10 cellular contexts compared by ENCODE assay signal in the genomic region with DNA sequence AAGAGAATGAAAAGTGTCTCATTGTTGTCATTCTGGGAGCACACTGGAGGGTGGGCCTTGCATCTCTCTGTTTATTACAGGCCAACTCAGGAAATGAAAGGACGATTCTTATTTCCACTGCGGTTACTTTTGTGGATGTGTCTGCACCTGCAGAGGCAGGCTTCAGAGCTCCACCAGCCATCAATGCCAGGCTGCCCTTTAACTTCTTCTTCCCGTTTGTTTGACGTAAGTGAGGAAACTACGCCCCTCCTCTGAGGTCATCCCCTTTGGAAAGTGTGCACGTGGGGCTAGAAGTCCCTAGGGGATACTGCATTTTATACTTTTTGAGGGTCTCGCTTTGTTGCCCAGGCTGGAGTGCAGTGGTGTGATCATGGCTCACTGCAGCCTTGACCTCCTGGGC. TPM values are rescaled to one million over a fixed set of nuclear protein-coding genes. Genes with fewer than 3 reads are reported as not detected.
A peak's percentile ranks its signal among the peaks of the same experiment; 100 is the strongest.
DNase-seq lines count a peak whose midpoint lies in the region; ATAC-seq and TF ChIP-seq lines count a peak whose summit lies in the region.
"Had no signal": no experiment of that assay in that cellular context is flagged by ENCODE, and none has a peak within 500 bp of the region (broad histone marks: within the 10 kb centered on the region; RNA-seq: fewer than 3 reads in every experiment).

No MANE protein-coding gene starts in this region.

- peak overlapping the region; percentile 90 to 95 (median 93) for H3K27ac Mint-ChIP-seq in CD4-positive, CD25-positive, alpha-beta regulatory T cell
- H3K27ac Mint-ChIP-seq in activated naive CD8-positive, alpha-beta T cell treated with anti-CD3 and anti-CD28 coated beads for 36 hours, result peak overlapping the region; percentile 79

- H3K9me3 Mint-ChIP-seq in CD4-positive, CD25-positive, alpha-beta regulatory T cell, result no peaks in the 10 kb centered on the region
- no peaks in the 10 kb centered on the region for H3K9me3 Mint-ChIP-seq in activated naive CD8-positive, alpha-beta T cell treated with anti-CD3 and anti-CD28 coated beads for 36 hours

- H3K36me3 Mint-ChIP-seq in CD4-positive, CD25-positive, alpha-beta regulatory T cell, result peaks cover 42% of the 10 kb centered on the region
- H3K36me3 Mint-ChIP-seq in activated naive CD8-positive, alpha-beta T cell treated with anti-CD3 and anti-CD28 coated beads for 36 hours, result peaks cover 49% of the 10 kb centered on the region

- H3K27ac ChIP-seq in CD4-positive, CD25-positive, alpha-beta regulatory T cell (ENCODE audit: insufficient read depth, low read length, poor library complexity, severe bottlenecking), result peak overlapping the region; percentile 39
- no peak overlapping the region for H3K27ac ChIP-seq in gastroesophageal sphincter
- H3K27ac ChIP-seq in right atrium auricular region, result no peak overlapping the region

- WGBS in gastroesophageal sphincter (ENCODE audit: low coverage in 1 of 2), 2 donors, result 62 to 70% methylated on average over 5 to 6 of the region's 7 CpGs

- H3K4me3 ChIP-seq in CD4-positive, CD25-positive, alpha-beta regulatory T cell (ENCODE audit: low read depth, low read length), result no peak overlapping the region
- no peak overlapping the region for H3K4me3 ChIP-seq in gastroesophageal sphincter
- H3K4me3 ChIP-seq in right atrium auricular region, result no peak overlapping the region
- no peak overlapping the region for H3K4me3 ChIP-seq in foreskin fibroblast (ENCODE audit: low read depth in 1 of 2, low read length in 2 of 2)

- peaks cover 9% of the 10 kb centered on the region for H3K36me3 ChIP-seq in CD4-positive, CD25-positive, alpha-beta regulatory T cell (ENCODE audit: control insufficient read depth, insufficient read depth, low read length)
- H3K36me3 ChIP-seq in gastroesophageal sphincter, result peaks cover 0 to 85% of the 10 kb centered on the region in 2 donors
- H3K36me3 ChIP-seq in right atrium auricular region, result peaks cover 44% of the 10 kb centered on the region

- no peak for TF ChIP-seq EP300 in gastroesophageal sphincter (IDR thresholded peaks at IDR 0.05)

- no peaks in the 10 kb centered on the region for H3K27me3 ChIP-seq in CD4-positive, CD25-positive, alpha-beta regulatory T cell (ENCODE audit: control insufficient read depth, insufficient read depth, low read length)
- H3K27me3 ChIP-seq in gastroesophageal sphincter (no peaks in the 10 kb centered on the region), right atrium auricular region (no peaks in the 10 kb centered on the region)

- no peaks in the 10 kb centered on the region for H3K27me3 Mint-ChIP-seq in CD4-positive, CD25-positive, alpha-beta regulatory T cell
- H3K27me3 Mint-ChIP-seq in activated naive CD8-positive, alpha-beta T cell treated with anti-CD3 and anti-CD28 coated beads for 36 hours, result no peaks in the 10 kb centered on the region

- TF ChIP-seq POLR2A in gastroesophageal sphincter (IDR thresholded peaks at IDR 0.05), result no peak

- TF ChIP-seq CTCF in gastroesophageal sphincter (IDR thresholded peaks at IDR 0.05) (no peak), right atrium auricular region (IDR thresholded peaks at IDR 0.05) (no peak), foreskin fibroblast (IDR thresholded peaks at IDR 0.05; ENCODE audit: low read depth, low read length) (no peak)

- H3K4me3 Mint-ChIP-seq in CD4-positive, CD25-positive, alpha-beta regulatory T cell, result peak overlapping the region in 3 of 4 donors; percentile 40 to 79 (median 56)
- H3K4me3 Mint-ChIP-seq in activated naive CD8-positive, alpha-beta T cell treated with anti-CD3 and anti-CD28 coated beads for 36 hours, result no peak overlapping the region

- ATAC-seq in CD4-positive, CD25-positive, alpha-beta regulatory T cell (ENCODE audit: low read depth in 2 of 2), result peak; percentile 58 to 65
- ATAC-seq in GM18873 (IDR thresholded peaks at IDR 0.05; ENCODE audit: low FRiP score, unreplicated experiment) (peak; percentile 44), HG03139 (IDR thresholded peaks at IDR 0.05; ENCODE audit: unreplicated experiment) (peak; percentile 54), HG02840 (IDR thresholded peaks at IDR 0.05; ENCODE audit: low FRiP score, unreplicated experiment) (no peak), gastroesophageal sphincter (no peak)

- peaks cover 14 to 69% (median 31%) of the 10 kb centered on the region in 4 donors for H3K4me1 Mint-ChIP-seq in CD4-positive, CD25-positive, alpha-beta regulatory T cell
- peaks cover 51% of the 10 kb centered on the region for H3K4me1 Mint-ChIP-seq in activated naive CD8-positive, alpha-beta T cell treated with anti-CD3 and anti-CD28 coated beads for 36 hours

- H3K4me1 ChIP-seq in CD4-positive, CD25-positive, alpha-beta regulatory T cell (ENCODE audit: control insufficient read depth, insufficient read depth, low read length, poor library complexity, severe bottlenecking), result peaks cover 21% of the 10 kb centered on the region
- H3K4me1 ChIP-seq in gastroesophageal sphincter (no peaks in the 10 kb centered on the region), right atrium auricular region (peaks cover 0 to under 1% of the 10 kb centered on the region in 2 donors)

- DNase-seq in CD4-positive, CD25-positive, alpha-beta regulatory T cell, result peak in 2 of 3 donors; percentile 41 to 62
- DNase-seq in activated naive CD8-positive, alpha-beta T cell treated with anti-CD3 and anti-CD28 coated beads for 36 hours, result peak; percentile 53
- no peak for DNase-seq in right atrium auricular region (ENCODE audit: low spot score)
- no peak for DNase-seq in foreskin fibroblast
- DNase-seq: activated effector memory CD4-positive, alpha-beta T cell treated with Interleukin-2 at 50 U/mL for 16 hours; mammary epithelial cell had no signal

- no peaks in the 10 kb centered on the region for H3K9me3 ChIP-seq in CD4-positive, CD25-positive, alpha-beta regulatory T cell (ENCODE audit: control insufficient read depth in 2 of 2, low read length in 2 of 2)
- H3K9me3 ChIP-seq in gastroesophageal sphincter, result no peaks in the 10 kb centered on the region
- H3K9me3 ChIP-seq in right atrium auricular region, result no peaks in the 10 kb centered on the region

RNA-seq across cellular contexts. Expression of a gene that starts 33.7 kb away (rescaled TPM):
- 1.6 TPM for total RNA-seq in CD4-positive, CD25-positive, alpha-beta regulatory T cell
- polyA plus RNA-seq in CD4-positive, CD25-positive, alpha-beta regulatory T cell, result 1 to 10 TPM; 2.7 to 5.8 (median 4.0) TPM
- 10 to 100 TPM; 11.0 to 13.6 TPM for total RNA-seq in activated naive CD8-positive, alpha-beta T cell treated with anti-CD3 and anti-CD28 coated beads for 36 hours
- total RNA-seq in gastroesophageal sphincter (10 to 100 TPM; 19.4 to 32.5 (median 30.5) TPM), right atrium auricular region (10 to 100 TPM; 23.7 to 29.0 TPM)

RNA-seq across cellular contexts. Expression of a gene that starts 41.2 kb away (rescaled TPM):
- 6.1 TPM for total RNA-seq in CD4-positive, CD25-positive, alpha-beta regulatory T cell
- polyA plus RNA-seq in CD4-positive, CD25-positive, alpha-beta regulatory T cell, result 10 to 100 TPM; 19.8 to 50.0 (median 34.8) TPM
- 10 to 100 TPM; 47.4 to 49.1 TPM for total RNA-seq in activated naive CD8-positive, alpha-beta T cell treated with anti-CD3 and anti-CD28 coated beads for 36 hours
- total RNA-seq in gastroesophageal sphincter (10 to 100 TPM in 1 of 4 donors, 1 to 10 TPM in 3; 1.4 to 12.0 (median 8.1) TPM), right atrium auricular region (10 to 100 TPM; 21.7 to 24.1 TPM)
- polyA plus RNA-seq: mammary epithelial cell had no signal

Comparison
In these comparisons a context has a peak if more than half of its experiments do, and no peak if none do; other contexts are left out.
1. ATAC-seq: peak in CD4-positive, CD25-positive, alpha-beta regulatory T cell (2 of 2), GM18873 (single experiment) and HG03139 (single experiment); none in HG02840 (single experiment) and gastroesophageal sphincter (single experiment).
2. DNase-seq: peak in CD4-positive, CD25-positive, alpha-beta regulatory T cell (2 of 3) and activated naive CD8-positive, alpha-beta T cell treated with anti-CD3 and anti-CD28 coated beads for 36 hours (single experiment); none in right atrium auricular region (single experiment) and foreskin fibroblast (0 of 2).